ENCODE assay signal across 24 cellular contexts in genomic region chrX:133561251-133561650, GRCh38.
"Had no signal": no experiment of that assay in that cellular context is flagged by ENCODE, and none has a peak within 500 bp of the region (broad histone marks: within the 10 kb centered on the region; RNA-seq: fewer than 3 reads in every experiment).

No MANE protein-coding gene starts in this region.

- H3K27me3 Mint-ChIP-seq: memory B cell; stimulated activated naive CD8-positive, alpha-beta T cell treated with anti-CD3 and anti-CD28 coated beads, Interleukin-15, amount 100 ng/mL, for 72 hours had no signal

- H3K4me3 ChIP-seq: dorsolateral prefrontal cortex, gastrocnemius medialis, lung, ovary, psoas muscle, sigmoid colon, suprapubic skin, transverse colon, upper lobe of right lung, uterus had no signal

- H3K27ac Mint-ChIP-seq: memory B cell; natural killer cell; stimulated activated naive B cell treated with anti-CD40 and anti-IgM and Interleukin-4, amounts not matched to agents 10 μg/mL and 1 μg/mL and 100 μg/mL, for 72 hours; stimulated activated naive CD8-positive, alpha-beta T cell treated with anti-CD3 and anti-CD28 coated beads, Interleukin-15, amount 100 ng/mL, for 72 hours had no signal

- H3K27me3 ChIP-seq: gastrocnemius medialis, ovary, sigmoid colon, suprapubic skin, transverse colon, upper lobe of right lung, uterus had no signal

- H3K9me3 ChIP-seq: gastrocnemius medialis, ovary, psoas muscle, sigmoid colon, suprapubic skin, transverse colon, upper lobe of right lung, uterus had no signal

- H3K4me1 Mint-ChIP-seq: memory B cell; natural killer cell; stimulated activated naive B cell treated with anti-CD40 and anti-IgM and Interleukin-4, amounts not matched to agents 10 μg/mL and 1 μg/mL and 100 μg/mL, for 72 hours; stimulated activated naive CD8-positive, alpha-beta T cell treated with anti-CD3 and anti-CD28 coated beads, Interleukin-15, amount 100 ng/mL, for 72 hours had no signal

- H3K4me1 ChIP-seq: gastrocnemius medialis, psoas muscle, sigmoid colon, suprapubic skin, transverse colon, upper lobe of right lung had no signal

- H3K4me3 Mint-ChIP-seq: memory B cell; natural killer cell; stimulated activated naive B cell treated with anti-CD40 and anti-IgM and Interleukin-4, amounts not matched to agents 10 μg/mL and 1 μg/mL and 100 μg/mL, for 72 hours; stimulated activated naive CD8-positive, alpha-beta T cell treated with anti-CD3 and anti-CD28 coated beads, Interleukin-15, amount 100 ng/mL, for 72 hours had no signal

- H3K36me3 Mint-ChIP-seq: memory B cell; natural killer cell; stimulated activated naive B cell treated with anti-CD40 and anti-IgM and Interleukin-4, amounts not matched to agents 10 μg/mL and 1 μg/mL and 100 μg/mL, for 72 hours had no signal

- H3K27ac ChIP-seq: dorsolateral prefrontal cortex, gastrocnemius medialis, ovary, psoas muscle, sigmoid colon, suprapubic skin, transverse colon, upper lobe of right lung had no signal

- DNase-seq: dorsolateral prefrontal cortex; effector CD4-positive, alpha-beta T cell; foreskin fibroblast; gastrocnemius medialis; head of caudate nucleus; kidney; natural killer cell; occipital lobe; ovary; posterior cingulate gyrus; psoas muscle; right cardiac atrium; sigmoid colon; small intestine; stimulated activated CD4-positive, alpha-beta T cell treated with anti-CD3 and anti-CD28 coated beads, Interleukin-15, amount 100 ng/mL, for 24 hours; stimulated activated CD4-positive, alpha-beta T cell treated with anti-CD3 and anti-CD28 coated beads, Interleukin-2, amount 100 ng/mL, for 48 hours; stimulated activated naive B cell treated with anti-CD40 and anti-IgM and Interleukin-4, amounts not matched to agents 10 μg/mL and 1 μg/mL and 100 μg/mL, for 72 hours; stimulated activated naive CD8-positive, alpha-beta T cell treated with anti-CD3 and anti-CD28 coated beads, Interleukin-15, amount 100 ng/mL, for 72 hours; transverse colon; upper lobe of right lung; uterus had no signal

- H3K36me3 ChIP-seq: gastrocnemius medialis, ovary, sigmoid colon, suprapubic skin, transverse colon, upper lobe of right lung, uterus had no signal

- H3K9me3 Mint-ChIP-seq: memory B cell; natural killer cell; stimulated activated naive B cell treated with anti-CD40 and anti-IgM and Interleukin-4, amounts not matched to agents 10 μg/mL and 1 μg/mL and 100 μg/mL, for 72 hours had no signal
